9 cellular contexts compared by ENCODE assay signal in genomic region chr5:141692919-141693848, GRCh38. TPM values are rescaled to one million over a fixed set of nuclear protein-coding genes. Genes with fewer than 3 reads are reported as not detected.
A peak's percentile ranks its signal among the peaks of the same experiment; 100 is the strongest.
DNase-seq lines count a peak whose midpoint lies in the region; TF ChIP-seq lines count a peak whose summit lies in the region.
"Had no signal": no experiment of that assay in that cellular context is flagged by ENCODE, and none has a peak within 500 bp of the region (broad histone marks: within the 10 kb centered on the region; RNA-seq: fewer than 3 reads in every experiment).

No MANE protein-coding gene starts in this region.

- peaks cover 31% of the 10 kb centered on the region for H3K27me3 Mint-ChIP-seq in activated CD4-positive, alpha-beta T cell treated with anti-CD3 and anti-CD28 coated beads, Interleukin-2, amount 10 ng/mL, durations not matched to agents 24 days and 14 days

- no peaks in the 10 kb centered on the region for H3K9me3 ChIP-seq in Karpas-422 (ENCODE audit: low read length)
- no peaks in the 10 kb centered on the region for H3K9me3 ChIP-seq in stomach
- H3K9me3 ChIP-seq: right atrium auricular region had no signal

- no peak overlapping the region for H3K4me3 ChIP-seq in Karpas-422 (ENCODE audit: low read length)
- no peak overlapping the region for H3K4me3 ChIP-seq in stomach

- H3K9me2 ChIP-seq in Karpas-422 (replicated peaks; ENCODE audit: insufficient read depth, low read length): no peaks in the 10 kb centered on the region

- no peak overlapping the region for H3K4me2 ChIP-seq in Karpas-422 (ENCODE audit: low read depth, low read length, poor library complexity, severe bottlenecking)

- H3K27ac ChIP-seq in Karpas-422 (ENCODE audit: low read length) (no peak overlapping the region), stomach (no peak overlapping the region)
- H3K27ac ChIP-seq: right atrium auricular region had no signal

- no peak for TF ChIP-seq EP300 in stomach (IDR thresholded peaks at IDR 0.05)

- H3K36me3 Mint-ChIP-seq in activated CD4-positive, alpha-beta T cell treated with anti-CD3 and anti-CD28 coated beads, Interleukin-2, amount 10 ng/mL, durations not matched to agents 24 days and 14 days (ENCODE audit: low read depth): no peaks in the 10 kb centered on the region

- no peaks in the 10 kb centered on the region for H3K9me3 Mint-ChIP-seq in activated CD4-positive, alpha-beta T cell treated with anti-CD3 and anti-CD28 coated beads, Interleukin-2, amount 10 ng/mL, durations not matched to agents 24 days and 14 days

- peaks cover 27% of the 10 kb centered on the region for H3K4me1 ChIP-seq in Karpas-422 (ENCODE audit: low read length)
- peaks cover 9 to 15% (median 12%) of the 10 kb centered on the region in 4 donors for H3K4me1 ChIP-seq in stomach

- no peaks in the 10 kb centered on the region for H4K20me1 ChIP-seq in Karpas-422 (ENCODE audit: insufficient read depth, low read depth, low read length)

- TF ChIP-seq POLR2A in stomach (IDR thresholded peaks at IDR 0.05): no peak

- H3K4me3 Mint-ChIP-seq in activated CD4-positive, alpha-beta T cell treated with anti-CD3 and anti-CD28 coated beads, Interleukin-2, amount 10 ng/mL, durations not matched to agents 24 days and 14 days: peak overlapping the region; percentile 85

- peak; percentile 26 for DNase-seq in HK-2 (ENCODE audit: unreplicated experiment)
- DNase-seq in activated CD4-positive, alpha-beta T cell treated with anti-CD3 and anti-CD28 coated beads, Interleukin-2, amount 10 ng/mL, durations not matched to agents 24 days and 14 days: peak; percentile 86
- peak; percentile 23 for DNase-seq in dermis blood vessel endothelial cell
- DNase-seq in stimulated activated CD4-positive, alpha-beta T cell treated with anti-CD3 and anti-CD28 coated beads, Interleukin-4, amount 100 ng/mL, for 24 hours: peak; percentile 88
- no peak for DNase-seq in DMS 273 (lab: John Stamatoyannopoulos, UW; ENCODE audit: unreplicated experiment)
- DNase-seq in NOMO-1 treated with dmso at 0.1 percent for 144 hours (lab: John Stamatoyannopoulos, UW; ENCODE audit: unreplicated experiment): no peak
- DNase-seq in Karpas-422: no peak
- DNase-seq in stomach: no peak

- H3K27me3 ChIP-seq in Karpas-422 (ENCODE audit: low read length): no peaks in the 10 kb centered on the region
- peaks cover 0 to 52% (median 0%) of the 10 kb centered on the region in 3 donors for H3K27me3 ChIP-seq in stomach
- H3K27me3 ChIP-seq: right atrium auricular region had no signal

- no peaks in the 10 kb centered on the region for H3K79me2 ChIP-seq in Karpas-422 (ENCODE audit: low read length)

- H3K4me1 Mint-ChIP-seq in activated CD4-positive, alpha-beta T cell treated with anti-CD3 and anti-CD28 coated beads, Interleukin-2, amount 10 ng/mL, durations not matched to agents 24 days and 14 days: peaks cover 32% of the 10 kb centered on the region

- H3K27ac Mint-ChIP-seq in activated CD4-positive, alpha-beta T cell treated with anti-CD3 and anti-CD28 coated beads, Interleukin-2, amount 10 ng/mL, durations not matched to agents 24 days and 14 days: peak overlapping the region; percentile 86

- H3K9ac ChIP-seq in Karpas-422 (ENCODE audit: low read length): no peak overlapping the region

- H2AFZ ChIP-seq in Karpas-422 (ENCODE audit: low read length): no peak overlapping the region

- intact Hi-C loops in activated CD4-positive, alpha-beta T cell treated with anti-CD3 and anti-CD28 coated beads, Interleukin-2, amount 10 ng/mL, durations not matched to agents 24 days and 14 days (cut with micrococcal nuclease): loop anchor here (1.0 to 2.0 kb wide), 11 partner anchors 8 to 664 kb away; partner anchors contain the start of genes DELE1 and RNF14
- intact Hi-C loops in stomach (cut with DNase I; ENCODE audit: low total_unique reads): loop anchor here (5.0 kb wide), 1 partner anchor 264 kb away; the partner anchor contains the start of gene PCDH12

- 55 to 68% (median 60%) methylated on average over 27 of the region's 27 CpGs for WGBS in stomach, 5 donors

- H3K36me3 ChIP-seq in Karpas-422 (ENCODE audit: insufficient read depth, low read length) (no peaks in the 10 kb centered on the region), stomach (no peaks in the 10 kb centered on the region)
- H3K36me3 ChIP-seq: right atrium auricular region had no signal

- no peak for TF ChIP-seq CTCF in stomach (IDR thresholded peaks at IDR 0.05)

RNA-seq across cellular contexts. Expression of gene ARAP3, which starts 11.2 kb away (rescaled TPM):
- 9.2 and 10.9 TPM in 2 replicates for total RNA-seq in activated CD4-positive, alpha-beta T cell treated with anti-CD3 and anti-CD28 coated beads, Interleukin-2, amount 10 ng/mL, durations not matched to agents 24 days and 14 days
- 46.1 and 65.8 TPM in 2 replicates for total RNA-seq in dermis blood vessel endothelial cell
- 0.07 TPM in 1 of 2 replicates, not detected in the other for total RNA-seq in Karpas-422 (2014; rRNA removed; shearing (Covaris generic); ENCODE audit: low replicate concordance)
- 10 to 100 TPM in 1 of 5 donors, 1 to 10 TPM in 4; 2.3 to 11.9 (median 6.2) TPM for total RNA-seq in stomach
- polyA plus RNA-seq in stomach: 1 to 10 TPM; 4.3 to 6.3 (median 5.0) TPM

RNA-seq across cellular contexts. Expression of gene FCHSD1, which starts 42.0 kb away (rescaled TPM):
- total RNA-seq in activated CD4-positive, alpha-beta T cell treated with anti-CD3 and anti-CD28 coated beads, Interleukin-2, amount 10 ng/mL, durations not matched to agents 24 days and 14 days: 33.1 and 34.5 TPM in 2 replicates
- total RNA-seq in dermis blood vessel endothelial cell (20.9 and 24.0 TPM in 2 replicates), stomach (10 to 100 TPM; 12.3 to 66.5 (median 28.0) TPM)
- total RNA-seq in Karpas-422 (2014; rRNA removed; shearing (Covaris generic); ENCODE audit: low replicate concordance): 14.6 and 19.3 TPM in 2 replicates
- 1 to 10 TPM; 5.0 to 9.9 (median 9.0) TPM for polyA plus RNA-seq in stomach

RNA-seq across cellular contexts. Expression of gene RELL2, which starts 56.4 kb away (rescaled TPM):
- total RNA-seq in activated CD4-positive, alpha-beta T cell treated with anti-CD3 and anti-CD28 coated beads, Interleukin-2, amount 10 ng/mL, durations not matched to agents 24 days and 14 days: 24.1 TPM in 2 replicates
- 3.9 and 9.9 TPM in 2 replicates for total RNA-seq in dermis blood vessel endothelial cell
- total RNA-seq in Karpas-422 (2014; rRNA removed; shearing (Covaris generic); ENCODE audit: low replicate concordance): 20.4 and 48.3 TPM in 2 replicates
- 1 to 10 TPM in 3 of 5 donors, under 1 TPM in 1, not detected in 1; 0.45 to 2.2 (median 1.1) TPM for total RNA-seq in stomach
- 1 to 10 TPM in 2 of 3 donors, under 1 TPM in 1; 0.61 to 4.9 (median 1.8) TPM for polyA plus RNA-seq in stomach

RNA-seq across cellular contexts. Expression of gene HDAC3, which starts 56.5 kb away (rescaled TPM):
- total RNA-seq in activated CD4-positive, alpha-beta T cell treated with anti-CD3 and anti-CD28 coated beads, Interleukin-2, amount 10 ng/mL, durations not matched to agents 24 days and 14 days: 88.1 and 92.3 TPM in 2 replicates
- total RNA-seq in dermis blood vessel endothelial cell: 43.7 and 45.0 TPM in 2 replicates
- total RNA-seq in Karpas-422 (2014; rRNA removed; shearing (Covaris generic); ENCODE audit: low replicate concordance): 96.0 and 128 TPM in 2 replicates
- total RNA-seq in stomach: 10 to 100 TPM; 37.1 to 64.3 (median 48.4) TPM
- 10 to 100 TPM; 34.7 to 51.8 (median 36.2) TPM for polyA plus RNA-seq in stomach

Comparison
In these comparisons a context has a peak if more than half of its experiments do, and no peak if none do; other contexts are left out.
1. DNase-seq: peak in HK-2 (single experiment), activated CD4-positive, alpha-beta T cell treated with anti-CD3 and anti-CD28 coated beads, Interleukin-2, amount 10 ng/mL, durations not matched to agents 24 days and 14 days (single experiment), dermis blood vessel endothelial cell (single experiment) and stimulated activated CD4-positive, alpha-beta T cell treated with anti-CD3 and anti-CD28 coated beads, Interleukin-4, amount 100 ng/mL, for 24 hours (single experiment); none in DMS 273 (single experiment), NOMO-1 treated with dmso at 0.1 percent for 144 hours (single experiment), Karpas-422 (single experiment) and stomach (single experiment).